8 cellular contexts compared by ENCODE assay signal in the genomic region with DNA sequence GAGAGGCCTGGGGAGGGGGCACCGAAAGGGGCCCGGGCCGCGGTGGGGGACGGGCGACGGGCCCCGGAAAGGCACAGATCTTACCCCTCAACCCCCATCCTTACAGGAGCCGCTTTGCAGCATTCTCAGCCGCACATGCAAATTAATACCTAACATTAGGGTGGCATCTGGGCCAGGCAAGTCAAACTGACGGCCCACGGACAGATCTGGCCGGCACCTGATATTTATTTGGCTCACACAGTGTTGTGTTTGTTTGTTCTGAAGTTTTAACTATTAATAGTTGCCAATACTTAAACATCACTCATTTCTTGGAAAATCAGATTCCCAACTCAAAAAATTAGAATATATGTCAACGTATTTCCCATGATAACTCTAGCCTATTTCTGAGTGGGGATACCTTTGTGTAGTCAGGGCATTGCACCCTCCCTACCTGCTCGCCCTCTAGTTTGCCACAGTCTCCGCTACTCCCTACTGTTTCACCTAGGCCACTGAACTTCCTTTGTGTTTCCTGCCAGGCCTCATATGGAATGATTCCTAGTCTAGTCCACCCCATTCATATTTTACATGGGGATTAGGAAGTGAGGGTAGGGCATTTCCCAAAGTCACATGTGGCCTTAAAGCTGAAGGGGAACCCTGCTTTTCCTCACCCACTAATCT.
A peak's percentile ranks its signal among the peaks of the same experiment; 100 is the strongest.
DNase-seq lines count a peak whose midpoint lies in the region; ATAC-seq and TF ChIP-seq lines count a peak whose summit lies in the region.

No MANE protein-coding gene starts in this region.

- peaks cover 0 to 9% (median 6%) of the 10 kb centered on the region in 7 donors for H3K4me1 Mint-ChIP-seq in naive thymus-derived CD4-positive, alpha-beta T cell

- H3K4me1 ChIP-seq in HUES64 (ENCODE audit: insufficient read depth, low read length) (peaks cover 8% of the 10 kb centered on the region), colonic mucosa (no peaks in the 10 kb centered on the region)
- peaks cover 0 to 3% of the 10 kb centered on the region in 2 donors for H3K4me1 ChIP-seq in naive thymus-derived CD4-positive, alpha-beta T cell (ENCODE audit: control insufficient read depth in 2 of 2, insufficient read depth in 2 of 2, low read length in 2 of 2)

- CTCF ChIA-PET in naive thymus-derived CD4-positive, alpha-beta T cell (lab: Charles Lee), result interaction anchor here (0.8 kb wide), 1 partner anchor 189 kb away, joined by 3 read pairs; no protein-coding TSS in a partner anchor

- WGBS in HUES64, result 16% methylated on average over 15 of the region's 16 CpGs

- H3K27me3 ChIP-seq in HUES64 (ENCODE audit: insufficient read depth, low read length), result no peaks in the 10 kb centered on the region
- no peaks in the 10 kb centered on the region for H3K27me3 ChIP-seq in colonic mucosa
- peaks cover 0 to 2% of the 10 kb centered on the region in 2 donors for H3K27me3 ChIP-seq in naive thymus-derived CD4-positive, alpha-beta T cell (ENCODE audit: control insufficient read depth in 2 of 2, insufficient read depth in 2 of 2, low read length in 2 of 2)

- POLR2A ChIA-PET in naive thymus-derived CD4-positive, alpha-beta T cell (lab: Charles Lee), result no interaction called here

- H3K27ac ChIP-seq in HUES64 (ENCODE audit: low read depth, low read length), result peak overlapping the region; percentile 94
- H3K27ac ChIP-seq in colonic mucosa, result peak overlapping the region; percentile 50
- H3K27ac ChIP-seq in naive thymus-derived CD4-positive, alpha-beta T cell (ENCODE audit: low read depth, low read length), result no peak overlapping the region

- peak; percentile 64 for ATAC-seq in GM21526 (IDR thresholded peaks at IDR 0.05; ENCODE audit: low FRiP score, unreplicated experiment)
- peak; percentile 26 for ATAC-seq in naive thymus-derived CD4-positive, alpha-beta T cell

- H3K36me3 Mint-ChIP-seq in naive thymus-derived CD4-positive, alpha-beta T cell, result no peaks in the 10 kb centered on the region

- peak overlapping the region in 2 of 9 donors; percentile 17 to 53 for H3K27ac Mint-ChIP-seq in naive thymus-derived CD4-positive, alpha-beta T cell

- no peaks in the 10 kb centered on the region for H3K36me3 ChIP-seq in HUES64 (ENCODE audit: insufficient read depth, low read length)
- H3K36me3 ChIP-seq in colonic mucosa, result no peaks in the 10 kb centered on the region
- H3K36me3 ChIP-seq in naive thymus-derived CD4-positive, alpha-beta T cell (ENCODE audit: control insufficient read depth in 2 of 3, insufficient read depth in 3 of 3, low read length in 3 of 3), result no peaks in the 10 kb centered on the region

- TF ChIP-seq CTCF in colonic mucosa (IDR thresholded peaks at IDR 0.05), result no peak

- H3K4me3 ChIP-seq in HUES64 (ENCODE audit: low read length) (peak overlapping the region; percentile 60), colonic mucosa (peak overlapping the region; percentile 37)
- peak overlapping the region; percentile 48 for H3K4me3 ChIP-seq in naive thymus-derived CD4-positive, alpha-beta T cell (ENCODE audit: low read length)

- intact Hi-C loops in colonic mucosa (cut with DNase I), result no loop called here
- intact Hi-C loops in naive thymus-derived CD4-positive, alpha-beta T cell (cut with micrococcal nuclease), result loop anchor here (1.0 to 5.0 kb wide), 4 partner anchors 32 to 174 kb away; partner anchors contain the start of genes CNOT8 (in 1 of the 2) and LARP1 (in 1 of the 2)

- H3K27me3 Mint-ChIP-seq in naive thymus-derived CD4-positive, alpha-beta T cell, result peaks cover 0 to 34% (median 3%) of the 10 kb centered on the region in 5 donors

- DNase-seq in DMS114 treated with DMSO at 0.1 percent for 48 hours (lab: John Stamatoyannopoulos, UW; ENCODE audit: unreplicated experiment) (peak; percentile 45), colonic mucosa (no peak), DMS153 treated with DMSO at 0.1 percent for 48 hours (lab: John Stamatoyannopoulos, UW; ENCODE audit: unreplicated experiment) (no peak), AG20443 (ENCODE audit: low spot score) (no peak)
- no peak for DNase-seq in naive thymus-derived CD4-positive, alpha-beta T cell
- no peak for DNase-seq in stimulated activated CD4-positive, alpha-beta T cell treated with anti-CD3 and anti-CD28 coated beads, Interleukin-4, amount 100 ng/mL, for 24 hours

- no peaks in the 10 kb centered on the region for H3K9me3 Mint-ChIP-seq in naive thymus-derived CD4-positive, alpha-beta T cell

- peaks cover 13% of the 10 kb centered on the region; the same call in 1 of the 2 replicates for H3K9me3 ChIP-seq in HUES64 (ENCODE audit: insufficient read depth, low read depth, low read length)
- no peaks in the 10 kb centered on the region for H3K9me3 ChIP-seq in colonic mucosa
- H3K9me3 ChIP-seq in naive thymus-derived CD4-positive, alpha-beta T cell (ENCODE audit: control insufficient read depth in 2 of 3, low read length in 3 of 3), result no peaks in the 10 kb centered on the region

- H3K9ac ChIP-seq in HUES64 (ENCODE audit: low read depth, low read length) (peak overlapping the region; percentile 81), colonic mucosa (ENCODE audit: low read depth in 2 of 2, low read length in 2 of 2) (peak overlapping the region; percentile 74 to 82)

- peak overlapping the region; percentile 32 to 82 (median 76) for H3K4me3 Mint-ChIP-seq in naive thymus-derived CD4-positive, alpha-beta T cell
